ENCODE assay signal across 12 cellular contexts in genomic region chr6:170202416-170203135, GRCh38.
"Had no signal": no experiment of that assay in that cellular context is flagged by ENCODE, and none has a peak within 500 bp of the region (broad histone marks: within the 10 kb centered on the region; RNA-seq: fewer than 3 reads in every experiment).

No MANE protein-coding gene starts in this region.

- H3K9me3 ChIP-seq: body of pancreas had no signal

- H3K4me3 ChIP-seq: body of pancreas, SK-N-MC had no signal

- H3K4me1 ChIP-seq: body of pancreas had no signal

- ATAC-seq: body of pancreas; esophagus mucosa; natural killer cell treated with Interleukin-12 subunit alpha and Interleukin-12 subunit beta and Interleukin-15 and Interleukin-18, amount 100 ng/mL, for 72 hours; T-cell had no signal

- H3K27me3 ChIP-seq: body of pancreas had no signal

- DNase-seq: activated CD4-positive, alpha-beta T cell treated with anti-CD3 and anti-CD28 coated beads for 48 hours; activated naive CD4-positive, alpha-beta T cell treated with anti-CD3 and anti-CD28 coated beads, Interleukin-2, amount 50 U/mL, for 16 hours; dermis blood vessel endothelial cell; hypothalamus; stimulated activated CD4-positive, alpha-beta T cell treated with anti-CD3 and anti-CD28 coated beads, Interleukin-4, amount 100 ng/mL, for 1 hour; T1000 had no signal

- H3K27ac ChIP-seq: body of pancreas, SK-N-MC, VCaP had no signal
